1 cellular context compared by ENCODE assay signal in genomic region chr22:29408925-29409324, GRCh38.
TF ChIP-seq lines count a peak whose summit lies in the region.

No MANE protein-coding gene starts in this region.

TF ChIP-seq in GM12878, 131 proteins besides CTCF, POLR2A, EP300 and RAD21:
- peak; percentile 74 for TF ChIP-seq ZBTB40 (IDR thresholded peaks at IDR 0.05; ENCODE audit: borderline replicate concordance)
- TF ChIP-seq CREB1 (IDR thresholded peaks at IDR 0.05; ENCODE audit: low read depth): no peak
- TF ChIP-seq TBL1XR1 (IDR thresholded peaks at IDR 0.05; ENCODE audit: low read depth, low read length): no peak
- TF ChIP-seq POU2F2 (IDR thresholded peaks at IDR 0.05; ENCODE audit: borderline replicate concordance, low read depth, low read length): no peak
- TF ChIP-seq RBBP5 (conservative IDR thresholded peaks at IDR 0.05): no peak
- TF ChIP-seq HCFC1 (IDR thresholded peaks at IDR 0.05; ENCODE audit: low read length): no peak
